In genomic region chr12:77615331-77615730, GRCh38 we compare ENCODE assay signal across 11 cellular contexts.
DNase-seq lines count a peak whose midpoint lies in the region; ATAC-seq and TF ChIP-seq lines count a peak whose summit lies in the region.
"Had no signal": no experiment of that assay in that cellular context is flagged by ENCODE, and none has a peak within 500 bp of the region (broad histone marks: within the 10 kb centered on the region; RNA-seq: fewer than 3 reads in every experiment).

No MANE protein-coding gene starts in this region.

- peak; percentile 3 for DNase-seq in ELF-1 (ENCODE audit: low read depth, low spot score)
- peak; percentile 29 for DNase-seq in LHCN-M2 (ENCODE audit: low read depth)
- peak; percentile 10 for DNase-seq in WERI-Rb-1
- peak; percentile 33 for DNase-seq in iPS DF 4.7 (ENCODE audit: extremely low read depth, low spot score)
- no peak for DNase-seq in AG20443 (ENCODE audit: low spot score)
- DNase-seq in T-helper 9 cell: no peak
- DNase-seq: NCI-H1436, thyroid gland had no signal

- H3K27ac ChIP-seq in WERI-Rb-1: no peak overlapping the region
- H3K27ac ChIP-seq: right atrium auricular region, thyroid gland had no signal

- peaks cover 2% of the 10 kb centered on the region for H3K9me3 ChIP-seq in WERI-Rb-1 (ENCODE audit: severe bottlenecking)
- H3K9me3 ChIP-seq: thyroid gland had no signal

- no peaks in the 10 kb centered on the region for H3K27me3 ChIP-seq in WERI-Rb-1 (ENCODE audit: insufficient read depth, low read depth, severe bottlenecking)
- H3K27me3 ChIP-seq: right atrium auricular region, thyroid gland had no signal

- H3K36me3 ChIP-seq in WERI-Rb-1: no peaks in the 10 kb centered on the region
- H3K36me3 ChIP-seq: right atrium auricular region, thyroid gland had no signal

- no peak overlapping the region for H3K4me3 ChIP-seq in WERI-Rb-1 (ENCODE audit: low read depth, low read length)
- H3K4me3 ChIP-seq: right atrium auricular region, thyroid gland had no signal

- ATAC-seq in GM19452 (IDR thresholded peaks at IDR 0.05; ENCODE audit: unreplicated experiment) (no peak), GM21515 (IDR thresholded peaks at IDR 0.05; ENCODE audit: unreplicated experiment) (no peak)

- TF ChIP-seq CTCF in WERI-Rb-1 (IDR thresholded peaks at IDR 0.05; ENCODE audit: low read depth, low read length): peak; percentile 64

Comparison
In these comparisons a context has a peak if more than half of its experiments do, and no peak if none do; other contexts are left out.
1. DNase-seq: peak in ELF-1 (single experiment), LHCN-M2 (single experiment), WERI-Rb-1 (single experiment) and iPS DF 4.7 (single experiment); none in AG20443 (single experiment) and T-helper 9 cell (single experiment).